Comparison of ENCODE assay signal across 36 cellular contexts in the genomic region with DNA sequence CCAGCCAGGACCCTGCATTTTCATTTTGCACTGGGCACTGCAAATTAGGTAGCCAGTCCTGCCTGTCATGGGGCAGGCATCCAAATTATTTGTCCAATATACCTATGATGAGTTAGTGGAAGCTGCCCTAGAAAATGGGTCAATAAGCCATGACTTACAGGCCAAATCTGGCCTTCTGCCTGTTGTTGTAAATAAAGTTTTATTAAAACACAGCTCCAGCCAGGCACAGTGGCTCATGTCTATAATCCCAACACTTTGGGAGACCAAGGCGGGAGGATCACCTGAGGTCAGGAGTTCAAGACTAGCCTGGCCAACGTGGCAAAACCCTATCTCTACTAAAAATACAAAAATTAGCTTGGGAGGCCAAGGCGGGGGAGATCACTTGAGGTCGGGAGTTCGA.
"Had no signal": no experiment of that assay in that cellular context is flagged by ENCODE, and none has a peak within 500 bp of the region (broad histone marks: within the 10 kb centered on the region; RNA-seq: fewer than 3 reads in every experiment).

No MANE protein-coding gene starts in this region.

- H3K9me3 ChIP-seq: MG63 had no signal

- H3K4me3 ChIP-seq: MG63 had no signal

- H3K27me3 ChIP-seq: MG63 had no signal

- DNase-seq: Karpas-422, Kasumi-1, MG63, MM.1S, MV-4-11, NCI-H1048, NCI-H1092, NCI-H1092 treated with DMSO at 0.1 percent for 48 hours, NCI-H1105, NCI-H1105 treated with DMSO at 0.1 percent for 48 hours, NCI-H1417, NCI-H1417 treated with DMSO at 0.1 percent for 48 hours, NCI-H1436, NCI-H1436 treated with DMSO at 0.1 percent for 48 hours, NCI-H146, NCI-H1694, NCI-H1694 treated with DMSO at 0.1 percent for 48 hours, NCI-H187, NCI-H187 treated with DMSO at 0.1 percent for 48 hours, NCI-H1930, NCI-H2029, NCI-H2029 treated with DMSO at 0.1 percent for 48 hours, NCI-H2081, NCI-H2081 treated with DMSO at 0.1 percent for 48 hours, NCI-H2107, NCI-H2171, NCI-H2171 treated with DMSO at 0.1 percent for 48 hours, NCI-H2227 treated with DMSO at 0.1 percent for 48 hours, NCI-H226, NCI-H345, NCI-H446, NCI-H446 treated with DMSO at 0.1 percent for 48 hours, NCI-H510A, NCI-H510A treated with DMSO at 0.1 percent for 48 hours, NCI-H524, NCI-H524 treated with DMSO at 0.1 percent for 48 hours had no signal
